Comparison of ENCODE assay signal across 1 cellular context in the genomic region with DNA sequence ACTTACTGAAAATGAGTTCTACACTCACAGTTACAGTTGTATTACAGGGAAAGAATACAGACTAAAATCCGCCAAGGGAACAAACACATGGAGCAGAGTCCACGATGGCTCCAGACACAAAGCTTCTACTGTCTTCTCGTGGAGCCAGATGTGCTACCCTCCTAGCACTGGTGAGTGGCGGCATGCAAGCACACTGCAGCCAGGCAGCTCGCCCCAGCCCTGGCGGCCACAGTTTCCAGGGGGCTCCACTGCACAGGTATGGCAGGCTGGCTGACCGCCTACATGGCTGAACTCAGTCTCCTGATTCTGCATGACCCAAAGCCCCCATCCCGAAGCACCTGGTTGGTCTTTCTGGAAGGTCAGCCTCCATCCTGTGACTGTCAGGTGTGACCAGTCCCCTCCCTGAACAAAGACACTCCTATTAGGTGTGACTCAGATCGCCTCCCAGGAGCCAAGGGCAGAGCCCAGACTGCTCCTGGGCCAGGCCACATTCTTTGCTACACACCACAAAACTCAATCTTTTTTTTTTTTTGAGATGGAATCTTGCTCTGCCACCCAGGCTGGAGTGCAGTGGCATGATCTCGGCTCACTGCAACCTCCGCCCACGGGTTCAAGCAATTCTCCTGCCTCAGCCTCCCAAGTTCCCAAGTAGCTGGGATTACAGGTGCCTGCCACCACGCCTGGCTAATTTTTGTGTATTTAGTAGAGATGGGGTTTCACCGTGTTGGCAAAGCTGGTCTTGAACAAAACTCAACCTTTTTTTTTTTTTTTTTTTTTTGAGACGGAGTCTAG.
A peak's percentile ranks its signal among the peaks of the same experiment; 100 is the strongest.
TF ChIP-seq lines count a peak whose summit lies in the region.

No MANE protein-coding gene starts in this region.

TF ChIP-seq in HepG2, 621 proteins besides CTCF, POLR2A, EP300 and RAD21 (continued from another document and continues in another):
- TF ChIP-seq ZNF264 (CRISPR knock-in tag; IDR thresholded peaks at IDR 0.05) (peak; percentile 55; the same call in 1 of the 2 replicates), HMG20A (CRISPR knock-in tag; IDR thresholded peaks at IDR 0.05; ENCODE audit: borderline replicate concordance) (peak; percentile 50; the same call in 1 of the 2 replicates), ZNF816 (CRISPR knock-in tag; IDR thresholded peaks at IDR 0.05; ENCODE audit: borderline replicate concordance) (no peak), ZBTB7B (CRISPR knock-in tag; IDR thresholded peaks at IDR 0.05) (peak; percentile 77), ZSCAN30 (CRISPR knock-in tag; IDR thresholded peaks at IDR 0.05) (no peak), THAP11 (CRISPR knock-in tag; IDR thresholded peaks at IDR 0.05) (peak; percentile 30; the same call in 1 of the 2 replicates), TARDBP (CRISPR knock-in tag; IDR thresholded peaks at IDR 0.05) (peak; percentile 17; the same call in 1 of the 2 replicates), ZNF746 (CRISPR knock-in tag; IDR thresholded peaks at IDR 0.05) (no peak), ZEB1 (IDR thresholded peaks at IDR 0.05; ENCODE audit: insufficient replicate concordance, low read depth) (peak; percentile 80), GATAD2A (CRISPR knock-in tag; IDR thresholded peaks at IDR 0.05) (peak; percentile 54), ZNF75D (CRISPR knock-in tag; IDR thresholded peaks at IDR 0.05; ENCODE audit: borderline replicate concordance) (no peak), SOX13 (IDR thresholded peaks at IDR 0.05) (no peak; the same call in 1 of the 2 replicates), SOX13 (CRISPR knock-in tag; conservative IDR thresholded peaks at IDR 0.05 in 1 of 2, IDR thresholded peaks at IDR 0.05 in 1 of 2) (peak in 1 of 2 experiments; percentile 69; a peak in 2 of 4 replicates), KDM2A (CRISPR knock-in tag; IDR thresholded peaks at IDR 0.05; ENCODE audit: borderline replicate concordance, low read depth) (0 out of 2 replicates have a peak, but pooled peaks have one; percentile 18), ZNF124 (CRISPR knock-in tag; IDR thresholded peaks at IDR 0.05) (no peak), ZNF556 (CRISPR knock-in tag; IDR thresholded peaks at IDR 0.05; ENCODE audit: borderline replicate concordance) (0 out of 2 replicates have a peak, but pooled peaks have one; percentile 24), HOXA3 (CRISPR knock-in tag; IDR thresholded peaks at IDR 0.05) (0 out of 2 replicates have a peak, but pooled peaks have one; percentile 30)
- TF ChIP-seq, protein P1, sequence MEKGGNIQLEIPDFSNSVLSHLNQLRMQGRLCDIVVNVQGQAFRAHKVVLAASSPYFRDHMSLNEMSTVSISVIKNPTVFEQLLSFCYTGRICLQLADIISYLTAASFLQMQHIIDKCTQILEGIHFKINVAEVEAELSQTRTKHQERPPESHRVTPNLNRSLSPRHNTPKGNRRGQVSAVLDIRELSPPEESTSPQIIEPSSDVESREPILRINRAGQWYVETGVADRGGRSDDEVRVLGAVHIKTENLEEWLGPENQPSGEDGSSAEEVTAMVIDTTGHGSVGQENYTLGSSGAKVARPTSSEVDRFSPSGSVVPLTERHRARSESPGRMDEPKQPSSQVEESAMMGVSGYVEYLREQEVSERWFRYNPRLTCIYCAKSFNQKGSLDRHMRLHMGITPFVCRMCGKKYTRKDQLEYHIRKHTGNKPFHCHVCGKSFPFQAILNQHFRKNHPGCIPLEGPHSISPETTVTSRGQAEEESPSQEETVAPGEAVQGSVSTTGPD (CRISPR knock-in tag; IDR thresholded peaks at IDR 0.05), result 0 out of 2 replicates have a peak, but pooled peaks have one; percentile 61
- TF ChIP-seq, protein P2, sequence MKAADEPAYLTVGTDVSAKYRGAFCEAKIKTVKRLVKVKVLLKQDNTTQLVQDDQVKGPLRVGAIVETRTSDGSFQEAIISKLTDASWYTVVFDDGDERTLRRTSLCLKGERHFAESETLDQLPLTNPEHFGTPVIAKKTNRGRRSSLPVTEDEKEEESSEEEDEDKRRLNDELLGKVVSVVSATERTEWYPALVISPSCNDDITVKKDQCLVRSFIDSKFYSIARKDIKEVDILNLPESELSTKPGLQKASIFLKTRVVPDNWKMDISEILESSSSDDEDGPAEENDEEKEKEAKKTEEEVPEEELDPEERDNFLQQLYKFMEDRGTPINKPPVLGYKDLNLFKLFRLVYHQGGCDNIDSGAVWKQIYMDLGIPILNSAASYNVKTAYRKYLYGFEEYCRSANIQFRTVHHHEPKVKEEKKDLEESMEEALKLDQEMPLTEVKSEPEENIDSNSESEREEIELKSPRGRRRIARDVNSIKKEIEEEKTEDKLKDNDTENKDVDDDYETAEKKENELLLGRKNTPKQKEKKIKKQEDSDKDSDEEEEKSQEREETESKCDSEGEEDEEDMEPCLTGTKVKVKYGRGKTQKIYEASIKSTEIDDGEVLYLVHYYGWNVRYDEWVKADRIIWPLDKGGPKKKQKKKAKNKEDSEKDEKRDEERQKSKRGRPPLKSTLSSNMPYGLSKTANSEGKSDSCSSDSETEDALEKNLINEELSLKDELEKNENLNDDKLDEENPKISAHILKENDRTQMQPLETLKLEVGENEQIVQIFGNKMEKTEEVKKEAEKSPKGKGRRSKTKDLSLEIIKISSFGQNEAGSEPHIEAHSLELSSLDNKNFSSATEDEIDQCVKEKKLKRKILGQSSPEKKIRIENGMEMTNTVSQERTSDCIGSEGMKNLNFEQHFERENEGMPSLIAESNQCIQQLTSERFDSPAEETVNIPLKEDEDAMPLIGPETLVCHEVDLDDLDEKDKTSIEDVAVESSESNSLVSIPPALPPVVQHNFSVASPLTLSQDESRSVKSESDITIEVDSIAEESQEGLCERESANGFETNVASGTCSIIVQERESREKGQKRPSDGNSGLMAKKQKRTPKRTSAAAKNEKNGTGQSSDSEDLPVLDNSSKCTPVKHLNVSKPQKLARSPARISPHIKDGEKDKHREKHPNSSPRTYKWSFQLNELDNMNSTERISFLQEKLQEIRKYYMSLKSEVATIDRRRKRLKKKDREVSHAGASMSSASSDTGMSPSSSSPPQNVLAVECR (CRISPR knock-in tag; IDR thresholded peaks at IDR 0.05; ENCODE audit: borderline replicate concordance), result peak; percentile 41; the same call in 1 of the 2 replicates
- TF ChIP-seq, protein P3, sequence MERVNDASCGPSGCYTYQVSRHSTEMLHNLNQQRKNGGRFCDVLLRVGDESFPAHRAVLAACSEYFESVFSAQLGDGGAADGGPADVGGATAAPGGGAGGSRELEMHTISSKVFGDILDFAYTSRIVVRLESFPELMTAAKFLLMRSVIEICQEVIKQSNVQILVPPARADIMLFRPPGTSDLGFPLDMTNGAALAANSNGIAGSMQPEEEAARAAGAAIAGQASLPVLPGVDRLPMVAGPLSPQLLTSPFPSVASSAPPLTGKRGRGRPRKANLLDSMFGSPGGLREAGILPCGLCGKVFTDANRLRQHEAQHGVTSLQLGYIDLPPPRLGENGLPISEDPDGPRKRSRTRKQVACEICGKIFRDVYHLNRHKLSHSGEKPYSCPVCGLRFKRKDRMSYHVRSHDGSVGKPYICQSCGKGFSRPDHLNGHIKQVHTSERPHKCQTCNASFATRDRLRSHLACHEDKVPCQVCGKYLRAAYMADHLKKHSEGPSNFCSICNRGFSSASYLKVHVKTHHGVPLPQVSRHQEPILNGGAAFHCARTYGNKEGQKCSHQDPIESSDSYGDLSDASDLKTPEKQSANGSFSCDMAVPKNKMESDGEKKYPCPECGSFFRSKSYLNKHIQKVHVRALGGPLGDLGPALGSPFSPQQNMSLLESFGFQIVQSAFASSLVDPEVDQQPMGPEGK (CRISPR knock-in tag; IDR thresholded peaks at IDR 0.05), result 0 out of 2 replicates have a peak, but pooled peaks have one; percentile 9
- TF ChIP-seq, protein P4, sequence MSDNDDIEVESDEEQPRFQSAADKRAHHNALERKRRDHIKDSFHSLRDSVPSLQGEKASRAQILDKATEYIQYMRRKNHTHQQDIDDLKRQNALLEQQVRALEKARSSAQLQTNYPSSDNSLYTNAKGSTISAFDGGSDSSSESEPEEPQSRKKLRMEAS (IDR thresholded peaks at IDR 0.05), result peak; percentile 72
- TF ChIP-seq, protein P5, sequence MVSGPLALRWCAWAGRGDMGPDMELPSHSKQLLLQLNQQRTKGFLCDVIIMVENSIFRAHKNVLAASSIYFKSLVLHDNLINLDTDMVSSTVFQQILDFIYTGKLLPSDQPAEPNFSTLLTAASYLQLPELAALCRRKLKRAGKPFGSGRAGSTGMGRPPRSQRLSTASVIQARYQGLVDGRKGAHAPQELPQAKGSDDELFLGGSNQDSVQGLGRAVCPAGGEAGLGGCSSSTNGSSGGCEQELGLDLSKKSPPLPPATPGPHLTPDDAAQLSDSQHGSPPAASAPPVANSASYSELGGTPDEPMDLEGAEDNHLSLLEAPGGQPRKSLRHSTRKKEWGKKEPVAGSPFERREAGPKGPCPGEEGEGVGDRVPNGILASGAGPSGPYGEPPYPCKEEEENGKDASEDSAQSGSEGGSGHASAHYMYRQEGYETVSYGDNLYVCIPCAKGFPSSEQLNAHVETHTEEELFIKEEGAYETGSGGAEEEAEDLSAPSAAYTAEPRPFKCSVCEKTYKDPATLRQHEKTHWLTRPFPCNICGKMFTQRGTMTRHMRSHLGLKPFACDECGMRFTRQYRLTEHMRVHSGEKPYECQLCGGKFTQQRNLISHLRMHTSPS (CRISPR knock-in tag; IDR thresholded peaks at IDR 0.05; ENCODE audit: low read depth), result no peak
- TF ChIP-seq, protein P6, sequence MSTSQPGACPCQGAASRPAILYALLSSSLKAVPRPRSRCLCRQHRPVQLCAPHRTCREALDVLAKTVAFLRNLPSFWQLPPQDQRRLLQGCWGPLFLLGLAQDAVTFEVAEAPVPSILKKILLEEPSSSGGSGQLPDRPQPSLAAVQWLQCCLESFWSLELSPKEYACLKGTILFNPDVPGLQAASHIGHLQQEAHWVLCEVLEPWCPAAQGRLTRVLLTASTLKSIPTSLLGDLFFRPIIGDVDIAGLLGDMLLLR (CRISPR knock-in tag; IDR thresholded peaks at IDR 0.05), result peak; percentile 59; the same call in 1 of the 2 replicates
- TF ChIP-seq, protein P7, sequence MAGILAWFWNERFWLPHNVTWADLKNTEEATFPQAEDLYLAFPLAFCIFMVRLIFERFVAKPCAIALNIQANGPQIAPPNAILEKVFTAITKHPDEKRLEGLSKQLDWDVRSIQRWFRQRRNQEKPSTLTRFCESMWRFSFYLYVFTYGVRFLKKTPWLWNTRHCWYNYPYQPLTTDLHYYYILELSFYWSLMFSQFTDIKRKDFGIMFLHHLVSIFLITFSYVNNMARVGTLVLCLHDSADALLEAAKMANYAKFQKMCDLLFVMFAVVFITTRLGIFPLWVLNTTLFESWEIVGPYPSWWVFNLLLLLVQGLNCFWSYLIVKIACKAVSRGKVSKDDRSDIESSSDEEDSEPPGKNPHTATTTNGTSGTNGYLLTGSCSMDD (CRISPR knock-in tag; IDR thresholded peaks at IDR 0.05), result no peak
- TF ChIP-seq, protein P8, sequence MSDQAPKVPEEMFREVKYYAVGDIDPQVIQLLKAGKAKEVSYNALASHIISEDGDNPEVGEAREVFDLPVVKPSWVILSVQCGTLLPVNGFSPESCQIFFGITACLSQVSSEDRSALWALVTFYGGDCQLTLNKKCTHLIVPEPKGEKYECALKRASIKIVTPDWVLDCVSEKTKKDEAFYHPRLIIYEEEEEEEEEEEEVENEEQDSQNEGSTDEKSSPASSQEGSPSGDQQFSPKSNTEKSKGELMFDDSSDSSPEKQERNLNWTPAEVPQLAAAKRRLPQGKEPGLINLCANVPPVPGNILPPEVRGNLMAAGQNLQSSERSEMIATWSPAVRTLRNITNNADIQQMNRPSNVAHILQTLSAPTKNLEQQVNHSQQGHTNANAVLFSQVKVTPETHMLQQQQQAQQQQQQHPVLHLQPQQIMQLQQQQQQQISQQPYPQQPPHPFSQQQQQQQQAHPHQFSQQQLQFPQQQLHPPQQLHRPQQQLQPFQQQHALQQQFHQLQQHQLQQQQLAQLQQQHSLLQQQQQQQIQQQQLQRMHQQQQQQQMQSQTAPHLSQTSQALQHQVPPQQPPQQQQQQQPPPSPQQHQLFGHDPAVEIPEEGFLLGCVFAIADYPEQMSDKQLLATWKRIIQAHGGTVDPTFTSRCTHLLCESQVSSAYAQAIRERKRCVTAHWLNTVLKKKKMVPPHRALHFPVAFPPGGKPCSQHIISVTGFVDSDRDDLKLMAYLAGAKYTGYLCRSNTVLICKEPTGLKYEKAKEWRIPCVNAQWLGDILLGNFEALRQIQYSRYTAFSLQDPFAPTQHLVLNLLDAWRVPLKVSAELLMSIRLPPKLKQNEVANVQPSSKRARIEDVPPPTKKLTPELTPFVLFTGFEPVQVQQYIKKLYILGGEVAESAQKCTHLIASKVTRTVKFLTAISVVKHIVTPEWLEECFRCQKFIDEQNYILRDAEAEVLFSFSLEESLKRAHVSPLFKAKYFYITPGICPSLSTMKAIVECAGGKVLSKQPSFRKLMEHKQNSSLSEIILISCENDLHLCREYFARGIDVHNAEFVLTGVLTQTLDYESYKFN (CRISPR knock-in tag; conservative IDR thresholded peaks at IDR 0.05), result peak; percentile 72
- TF ChIP-seq, protein P9, sequence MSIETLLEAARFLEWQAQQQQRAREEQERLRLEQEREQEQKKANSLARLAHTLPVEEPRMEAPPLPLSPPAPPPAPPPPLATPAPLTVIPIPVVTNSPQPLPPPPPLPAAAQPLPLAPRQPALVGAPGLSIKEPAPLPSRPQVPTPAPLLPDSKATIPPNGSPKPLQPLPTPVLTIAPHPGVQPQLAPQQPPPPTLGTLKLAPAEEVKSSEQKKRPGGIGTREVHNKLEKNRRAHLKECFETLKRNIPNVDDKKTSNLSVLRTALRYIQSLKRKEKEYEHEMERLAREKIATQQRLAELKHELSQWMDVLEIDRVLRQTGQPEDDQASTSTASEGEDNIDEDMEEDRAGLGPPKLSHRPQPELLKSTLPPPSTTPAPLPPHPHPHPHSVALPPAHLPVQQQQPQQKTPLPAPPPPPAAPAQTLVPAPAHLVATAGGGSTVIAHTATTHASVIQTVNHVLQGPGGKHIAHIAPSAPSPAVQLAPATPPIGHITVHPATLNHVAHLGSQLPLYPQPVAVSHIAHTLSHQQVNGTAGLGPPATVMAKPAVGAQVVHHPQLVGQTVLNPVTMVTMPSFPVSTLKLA (IDR thresholded peaks at IDR 0.05), result no peak
- TF ChIP-seq, protein P10, sequence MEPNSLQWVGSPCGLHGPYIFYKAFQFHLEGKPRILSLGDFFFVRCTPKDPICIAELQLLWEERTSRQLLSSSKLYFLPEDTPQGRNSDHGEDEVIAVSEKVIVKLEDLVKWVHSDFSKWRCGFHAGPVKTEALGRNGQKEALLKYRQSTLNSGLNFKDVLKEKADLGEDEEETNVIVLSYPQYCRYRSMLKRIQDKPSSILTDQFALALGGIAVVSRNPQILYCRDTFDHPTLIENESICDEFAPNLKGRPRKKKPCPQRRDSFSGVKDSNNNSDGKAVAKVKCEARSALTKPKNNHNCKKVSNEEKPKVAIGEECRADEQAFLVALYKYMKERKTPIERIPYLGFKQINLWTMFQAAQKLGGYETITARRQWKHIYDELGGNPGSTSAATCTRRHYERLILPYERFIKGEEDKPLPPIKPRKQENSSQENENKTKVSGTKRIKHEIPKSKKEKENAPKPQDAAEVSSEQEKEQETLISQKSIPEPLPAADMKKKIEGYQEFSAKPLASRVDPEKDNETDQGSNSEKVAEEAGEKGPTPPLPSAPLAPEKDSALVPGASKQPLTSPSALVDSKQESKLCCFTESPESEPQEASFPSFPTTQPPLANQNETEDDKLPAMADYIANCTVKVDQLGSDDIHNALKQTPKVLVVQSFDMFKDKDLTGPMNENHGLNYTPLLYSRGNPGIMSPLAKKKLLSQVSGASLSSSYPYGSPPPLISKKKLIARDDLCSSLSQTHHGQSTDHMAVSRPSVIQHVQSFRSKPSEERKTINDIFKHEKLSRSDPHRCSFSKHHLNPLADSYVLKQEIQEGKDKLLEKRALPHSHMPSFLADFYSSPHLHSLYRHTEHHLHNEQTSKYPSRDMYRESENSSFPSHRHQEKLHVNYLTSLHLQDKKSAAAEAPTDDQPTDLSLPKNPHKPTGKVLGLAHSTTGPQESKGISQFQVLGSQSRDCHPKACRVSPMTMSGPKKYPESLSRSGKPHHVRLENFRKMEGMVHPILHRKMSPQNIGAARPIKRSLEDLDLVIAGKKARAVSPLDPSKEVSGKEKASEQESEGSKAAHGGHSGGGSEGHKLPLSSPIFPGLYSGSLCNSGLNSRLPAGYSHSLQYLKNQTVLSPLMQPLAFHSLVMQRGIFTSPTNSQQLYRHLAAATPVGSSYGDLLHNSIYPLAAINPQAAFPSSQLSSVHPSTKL (CRISPR knock-in tag; IDR thresholded peaks at IDR 0.05), result peak; percentile 66; the same call in 1 of the 2 replicates
